Comparison of ENCODE assay signal across 1 cellular context in genomic region chr2:44705851-44706555, GRCh38.
TF ChIP-seq lines count a peak whose summit lies in the region.

No MANE protein-coding gene starts in this region.

TF ChIP-seq in WTC11, 78 proteins besides CTCF, POLR2A, EP300 and RAD21 (continued from another document):
- TF ChIP-seq USF1 (CRISPR knock-in tag; IDR thresholded peaks at IDR 0.05), result no peak
- no peak for TF ChIP-seq SMAD3 (CRISPR knock-in tag; IDR thresholded peaks at IDR 0.05; ENCODE audit: borderline replicate concordance)
